ENCODE assay signal across 1 cellular context in genomic region chr10:97140284-97140846, GRCh38.
TF ChIP-seq lines count a peak whose summit lies in the region.

No MANE protein-coding gene starts in this region.

TF ChIP-seq in HepG2, 621 proteins besides CTCF, POLR2A, EP300 and RAD21 (continued from another document and continues in another):
- no peak; the same call in 1 of the 2 replicates for TF ChIP-seq MXD4 (CRISPR knock-in tag; IDR thresholded peaks at IDR 0.05)
- TF ChIP-seq HMG20B (CRISPR knock-in tag; conservative IDR thresholded peaks at IDR 0.05): peak; percentile 91
- TF ChIP-seq SUZ12 (IDR thresholded peaks at IDR 0.05; ENCODE audit: low read depth, low read length): no peak
- no peak for TF ChIP-seq AGO2 (optimal IDR thresholded peaks at IDR 0.05; ENCODE audit: low read depth, low read length)
- TF ChIP-seq PLSCR1 (CRISPR knock-in tag; IDR thresholded peaks at IDR 0.05; ENCODE audit: borderline replicate concordance): no peak
- TF ChIP-seq, protein P1, sequence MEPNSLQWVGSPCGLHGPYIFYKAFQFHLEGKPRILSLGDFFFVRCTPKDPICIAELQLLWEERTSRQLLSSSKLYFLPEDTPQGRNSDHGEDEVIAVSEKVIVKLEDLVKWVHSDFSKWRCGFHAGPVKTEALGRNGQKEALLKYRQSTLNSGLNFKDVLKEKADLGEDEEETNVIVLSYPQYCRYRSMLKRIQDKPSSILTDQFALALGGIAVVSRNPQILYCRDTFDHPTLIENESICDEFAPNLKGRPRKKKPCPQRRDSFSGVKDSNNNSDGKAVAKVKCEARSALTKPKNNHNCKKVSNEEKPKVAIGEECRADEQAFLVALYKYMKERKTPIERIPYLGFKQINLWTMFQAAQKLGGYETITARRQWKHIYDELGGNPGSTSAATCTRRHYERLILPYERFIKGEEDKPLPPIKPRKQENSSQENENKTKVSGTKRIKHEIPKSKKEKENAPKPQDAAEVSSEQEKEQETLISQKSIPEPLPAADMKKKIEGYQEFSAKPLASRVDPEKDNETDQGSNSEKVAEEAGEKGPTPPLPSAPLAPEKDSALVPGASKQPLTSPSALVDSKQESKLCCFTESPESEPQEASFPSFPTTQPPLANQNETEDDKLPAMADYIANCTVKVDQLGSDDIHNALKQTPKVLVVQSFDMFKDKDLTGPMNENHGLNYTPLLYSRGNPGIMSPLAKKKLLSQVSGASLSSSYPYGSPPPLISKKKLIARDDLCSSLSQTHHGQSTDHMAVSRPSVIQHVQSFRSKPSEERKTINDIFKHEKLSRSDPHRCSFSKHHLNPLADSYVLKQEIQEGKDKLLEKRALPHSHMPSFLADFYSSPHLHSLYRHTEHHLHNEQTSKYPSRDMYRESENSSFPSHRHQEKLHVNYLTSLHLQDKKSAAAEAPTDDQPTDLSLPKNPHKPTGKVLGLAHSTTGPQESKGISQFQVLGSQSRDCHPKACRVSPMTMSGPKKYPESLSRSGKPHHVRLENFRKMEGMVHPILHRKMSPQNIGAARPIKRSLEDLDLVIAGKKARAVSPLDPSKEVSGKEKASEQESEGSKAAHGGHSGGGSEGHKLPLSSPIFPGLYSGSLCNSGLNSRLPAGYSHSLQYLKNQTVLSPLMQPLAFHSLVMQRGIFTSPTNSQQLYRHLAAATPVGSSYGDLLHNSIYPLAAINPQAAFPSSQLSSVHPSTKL (CRISPR knock-in tag; IDR thresholded peaks at IDR 0.05): peak; percentile 96
- TF ChIP-seq SIX4 (CRISPR knock-in tag; IDR thresholded peaks at IDR 0.05): peak; percentile 15; the same call in 1 of the 2 replicates
- TF ChIP-seq, protein P2, sequence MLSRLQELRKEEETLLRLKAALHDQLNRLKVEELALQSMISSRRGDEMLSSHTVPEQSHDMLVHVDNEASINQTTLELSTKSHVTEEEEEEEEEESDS (CRISPR knock-in tag; IDR thresholded peaks at IDR 0.05; ENCODE audit: borderline replicate concordance): peak; percentile 27; the same call in 1 of the 2 replicates
- no peak for TF ChIP-seq ZNF713 (CRISPR knock-in tag; IDR thresholded peaks at IDR 0.05)
- no peak for TF ChIP-seq SKI (IDR thresholded peaks at IDR 0.05; ENCODE audit: partially characterized antibody)
- TF ChIP-seq ZNF260 (CRISPR knock-in tag; IDR thresholded peaks at IDR 0.05; ENCODE audit: borderline replicate concordance, low read depth): no peak
- TF ChIP-seq ZBTB49 (CRISPR knock-in tag; IDR thresholded peaks at IDR 0.05; ENCODE audit: borderline replicate concordance): no peak
- TF ChIP-seq ZNF143 (CRISPR knock-in tag; IDR thresholded peaks at IDR 0.05): no peak
- TF ChIP-seq HMGA1 (CRISPR knock-in tag; conservative IDR thresholded peaks at IDR 0.05): no peak
- no peak for TF ChIP-seq NPAS2 (CRISPR knock-in tag; IDR thresholded peaks at IDR 0.05; ENCODE audit: borderline replicate concordance)
- TF ChIP-seq SMC3 (IDR thresholded peaks at IDR 0.05; ENCODE audit: low read length): no peak
- TF ChIP-seq SNRNP70 (IDR thresholded peaks at IDR 0.05; ENCODE audit: low read depth, low read length): no peak
- TF ChIP-seq SOX13 (IDR thresholded peaks at IDR 0.05): peak; percentile 84
- peak in 1 of 2 experiments; percentile 92; a peak in 2 of 4 replicates for TF ChIP-seq SOX13 (CRISPR knock-in tag; conservative IDR thresholded peaks at IDR 0.05 in 1 of 2, IDR thresholded peaks at IDR 0.05 in 1 of 2)
- TF ChIP-seq RORA (CRISPR knock-in tag; IDR thresholded peaks at IDR 0.05): no peak
- 0 out of 2 replicates have a peak, but pooled peaks have one; percentile 39 for TF ChIP-seq LCORL (IDR thresholded peaks at IDR 0.05)
- TF ChIP-seq LCORL (CRISPR knock-in tag; IDR thresholded peaks at IDR 0.05): peak; percentile 66; the same call in 1 of the 2 replicates
- TF ChIP-seq ZNF784 (CRISPR knock-in tag; IDR thresholded peaks at IDR 0.05; ENCODE audit: borderline replicate concordance): peak; percentile 33; the same call in 1 of the 2 replicates
- TF ChIP-seq, protein P3, sequence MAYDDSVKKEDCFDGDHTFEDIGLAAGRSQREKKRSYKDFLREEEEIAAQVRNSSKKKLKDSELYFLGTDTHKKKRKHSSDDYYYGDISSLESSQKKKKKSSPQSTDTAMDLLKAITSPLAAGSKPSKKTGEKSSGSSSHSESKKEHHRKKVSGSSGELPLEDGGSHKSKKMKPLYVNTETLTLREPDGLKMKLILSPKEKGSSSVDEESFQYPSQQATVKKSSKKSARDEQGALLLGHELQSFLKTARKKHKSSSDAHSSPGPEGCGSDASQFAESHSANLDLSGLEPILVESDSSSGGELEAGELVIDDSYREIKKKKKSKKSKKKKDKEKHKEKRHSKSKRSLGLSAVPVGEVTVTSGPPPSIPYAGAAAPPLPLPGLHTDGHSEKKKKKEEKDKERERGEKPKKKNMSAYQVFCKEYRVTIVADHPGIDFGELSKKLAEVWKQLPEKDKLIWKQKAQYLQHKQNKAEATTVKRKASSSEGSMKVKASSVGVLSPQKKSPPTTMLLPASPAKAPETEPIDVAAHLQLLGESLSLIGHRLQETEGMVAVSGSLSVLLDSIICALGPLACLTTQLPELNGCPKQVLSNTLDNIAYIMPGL (CRISPR knock-in tag; IDR thresholded peaks at IDR 0.05; ENCODE audit: borderline replicate concordance in 1 of 2, low read depth in 1 of 2): peak; percentile 18 to 34; a peak in 1 of 4 replicates
- TF ChIP-seq ZBTB39 (CRISPR knock-in tag; IDR thresholded peaks at IDR 0.05): no peak
- TF ChIP-seq NFIB (CRISPR knock-in tag; IDR thresholded peaks at IDR 0.05; ENCODE audit: borderline replicate concordance): no peak
- peak; percentile 72; the same call in 1 of the 2 replicates for TF ChIP-seq ARNTL (CRISPR knock-in tag; IDR thresholded peaks at IDR 0.05)
- TF ChIP-seq ATF6 (CRISPR knock-in tag; conservative IDR thresholded peaks at IDR 0.05): no peak
- no peak for TF ChIP-seq ZFP82 (CRISPR knock-in tag; IDR thresholded peaks at IDR 0.05; ENCODE audit: borderline replicate concordance)
- TF ChIP-seq ZFP91 (CRISPR knock-in tag; IDR thresholded peaks at IDR 0.05; ENCODE audit: borderline replicate concordance): peak; percentile 59; the same call in 1 of the 2 replicates
- no peak for TF ChIP-seq FOXC1 (CRISPR knock-in tag; IDR thresholded peaks at IDR 0.05; ENCODE audit: borderline replicate concordance)
- TF ChIP-seq YY1 (IDR thresholded peaks at IDR 0.05; ENCODE audit: insufficient read depth, insufficient replicate concordance, low read depth, low read length): no peak
- peak; percentile 78; the same call in 1 of the 2 replicates for TF ChIP-seq ZMYM3 (CRISPR knock-in tag; IDR thresholded peaks at IDR 0.05)
- peak; percentile 49 for TF ChIP-seq ZMYM4 (CRISPR knock-in tag; IDR thresholded peaks at IDR 0.05)
- TF ChIP-seq HDAC2 (CRISPR knock-in tag; IDR thresholded peaks at IDR 0.05): peak; percentile 94
- 0 out of 2 replicates have a peak, but pooled peaks have one; percentile 35 for TF ChIP-seq ZNF841 (CRISPR knock-in tag; IDR thresholded peaks at IDR 0.05; ENCODE audit: borderline replicate concordance)
- TF ChIP-seq EHMT2 (IDR thresholded peaks at IDR 0.05; ENCODE audit: borderline replicate concordance, low read depth, low read length): no peak; the same call in 1 of the 2 replicates
- TF ChIP-seq MTF2 (CRISPR knock-in tag; IDR thresholded peaks at IDR 0.05; ENCODE audit: borderline replicate concordance): no peak
- TF ChIP-seq KLF12 (CRISPR knock-in tag; IDR thresholded peaks at IDR 0.05; ENCODE audit: borderline replicate concordance): no peak
- TF ChIP-seq, protein P4, sequence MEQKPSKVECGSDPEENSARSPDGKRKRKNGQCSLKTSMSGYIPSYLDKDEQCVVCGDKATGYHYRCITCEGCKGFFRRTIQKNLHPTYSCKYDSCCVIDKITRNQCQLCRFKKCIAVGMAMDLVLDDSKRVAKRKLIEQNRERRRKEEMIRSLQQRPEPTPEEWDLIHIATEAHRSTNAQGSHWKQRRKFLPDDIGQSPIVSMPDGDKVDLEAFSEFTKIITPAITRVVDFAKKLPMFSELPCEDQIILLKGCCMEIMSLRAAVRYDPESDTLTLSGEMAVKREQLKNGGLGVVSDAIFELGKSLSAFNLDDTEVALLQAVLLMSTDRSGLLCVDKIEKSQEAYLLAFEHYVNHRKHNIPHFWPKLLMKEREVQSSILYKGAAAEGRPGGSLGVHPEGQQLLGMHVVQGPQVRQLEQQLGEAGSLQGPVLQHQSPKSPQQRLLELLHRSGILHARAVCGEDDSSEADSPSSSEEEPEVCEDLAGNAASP (CRISPR knock-in tag; IDR thresholded peaks at IDR 0.05; ENCODE audit: borderline replicate concordance): peak; percentile 84
- TF ChIP-seq TRIM22 (IDR thresholded peaks at IDR 0.05): no peak
- no peak for TF ChIP-seq KLF13 (CRISPR knock-in tag; IDR thresholded peaks at IDR 0.05)
